22 cellular contexts compared by ENCODE assay signal in the genomic region with DNA sequence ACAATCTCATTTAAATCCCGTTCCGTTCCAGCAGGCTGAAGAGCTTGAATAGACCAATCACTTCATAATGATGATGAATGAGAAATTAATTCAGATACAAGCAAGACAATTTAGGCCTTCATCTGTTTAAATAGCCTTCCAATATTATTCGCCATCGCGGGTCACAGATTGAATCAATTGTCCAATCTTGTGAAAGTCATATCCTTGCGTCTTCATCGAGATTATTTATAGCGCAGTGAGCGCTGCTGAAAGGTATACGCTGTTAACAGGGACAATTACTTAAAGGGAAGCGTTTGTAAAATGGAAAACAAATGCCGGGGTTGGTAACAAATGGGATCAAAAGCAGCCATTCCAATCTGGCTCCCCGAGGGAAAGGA. TPM values are rescaled to one million over a fixed set of nuclear protein-coding genes. Genes with fewer than 3 reads are reported as not detected.
DNase-seq lines count a peak whose midpoint lies in the region; ATAC-seq and TF ChIP-seq lines count a peak whose summit lies in the region.
"Had no signal": no experiment of that assay in that cellular context is flagged by ENCODE, and none has a peak within 500 bp of the region (broad histone marks: within the 10 kb centered on the region; RNA-seq: fewer than 3 reads in every experiment).

No MANE protein-coding gene starts in this region.

- H3K27ac ChIP-seq in skeletal muscle tissue (ENCODE audit: low read depth, low read length) (no peak overlapping the region), foreskin keratinocyte (no peak overlapping the region)
- H3K27ac ChIP-seq in effector memory CD4-positive, alpha-beta T cell (ENCODE audit: insufficient read depth, low read length, poor library complexity, severe bottlenecking), result no peak overlapping the region
- H3K27ac ChIP-seq: colonic mucosa, KMS-11, ovary, skin epidermis, transverse colon had no signal

- H3K9ac ChIP-seq in skeletal muscle tissue (ENCODE audit: low read depth in 1 of 3, low read length in 3 of 3), result peak overlapping the region in 1 of 3 donors; percentile 25
- H3K9ac ChIP-seq: KMS-11 had no signal

- no peaks in the 10 kb centered on the region for H3K36me3 ChIP-seq in skeletal muscle tissue (ENCODE audit: control insufficient read depth in 3 of 3, insufficient read depth in 3 of 3, low read length in 3 of 3)
- H3K36me3 ChIP-seq in effector memory CD4-positive, alpha-beta T cell (ENCODE audit: control insufficient read depth, insufficient read depth, low read length), result no peaks in the 10 kb centered on the region
- H3K36me3 ChIP-seq: colonic mucosa, ovary, transverse colon had no signal

- DNase-seq in activated T-cell treated with anti-CD3 and anti-CD28 coated beads, Interleukin-2, amount 50 U/mL, for 72 hours, result no peak
- DNase-seq in activated T-cell treated with anti-CD3 and anti-CD28 coated beads for 4 hours (no peak), T-helper 17 cell (no peak), foreskin keratinocyte (no peak)
- no peak for DNase-seq in effector memory CD4-positive, alpha-beta T cell
- no peak for DNase-seq in activated CD8-positive, alpha-beta T cell treated with anti-CD3 and anti-CD28 coated beads for 36 hours
- DNase-seq: ACHN; activated CD8-positive, alpha-beta T cell treated with anti-CD3 and anti-CD28 coated beads, Interleukin-2, amount 10 ng/mL, durations not matched to agents 7 days and 5 days; aorta; CD8-positive, alpha-beta memory T cell; colonic mucosa; kidney glomerular epithelial cell; NCI-H1092; ovary; transverse colon had no signal

- peak overlapping the region; percentile 12 to 39 for H3K4me3 Mint-ChIP-seq in activated T-cell treated with anti-CD3 and anti-CD28 coated beads, Interleukin-2, amount 50 U/mL, for 72 hours
- H3K4me3 Mint-ChIP-seq in T-helper 17 cell, result peak overlapping the region; percentile 2
- H3K4me3 Mint-ChIP-seq in activated CD8-positive, alpha-beta T cell treated with anti-CD3 and anti-CD28 coated beads for 36 hours, result no peak overlapping the region
- H3K4me3 Mint-ChIP-seq: activated CD8-positive, alpha-beta T cell treated with anti-CD3 and anti-CD28 coated beads, Interleukin-2, amount 10 ng/mL, durations not matched to agents 7 days and 5 days; stimulated activated memory B cell treated with anti-CD40 and anti-IgM and Interleukin-4, amounts not matched to agents 10 μg/mL and 1 μg/mL and 100 μg/mL, for 72 hours had no signal

- H3K27me3 Mint-ChIP-seq in activated T-cell treated with anti-CD3 and anti-CD28 coated beads, Interleukin-2, amount 50 U/mL, for 72 hours (ENCODE audit: low read depth), result peaks cover 81% of the 10 kb centered on the region
- H3K27me3 Mint-ChIP-seq in T-helper 17 cell, result peaks cover 85% of the 10 kb centered on the region
- peaks cover 79% of the 10 kb centered on the region for H3K27me3 Mint-ChIP-seq in activated CD8-positive, alpha-beta T cell treated with anti-CD3 and anti-CD28 coated beads for 36 hours

- peak overlapping the region; percentile 80 for H3K27ac Mint-ChIP-seq in activated T-cell treated with anti-CD3 and anti-CD28 coated beads, Interleukin-2, amount 50 U/mL, for 72 hours
- no peak overlapping the region for H3K27ac Mint-ChIP-seq in T-helper 17 cell
- H3K27ac Mint-ChIP-seq in activated CD8-positive, alpha-beta T cell treated with anti-CD3 and anti-CD28 coated beads for 36 hours, result no peak overlapping the region
- H3K27ac Mint-ChIP-seq: activated CD8-positive, alpha-beta T cell treated with anti-CD3 and anti-CD28 coated beads, Interleukin-2, amount 10 ng/mL, durations not matched to agents 7 days and 5 days; activated T-helper 2 cell treated with anti-CD3 and anti-CD28 coated beads, Interferon-gamma antibody, Interleukin-2, Interleukin-4, amounts not matched to agents 10 μg/mL and 5 μg/mL and 100 μg/mL, durations not matched to agents 14 hours and 24 hours and 36 hours; stimulated activated memory B cell treated with anti-CD40 and anti-IgM and Interleukin-4, amounts not matched to agents 10 μg/mL and 1 μg/mL and 100 μg/mL, for 72 hours had no signal

- no peak for TF ChIP-seq CTCF in activated CD8-positive, alpha-beta T cell treated with anti-CD3 and anti-CD28 coated beads for 36 hours (IDR thresholded peaks at IDR 0.05)
- TF ChIP-seq CTCF in foreskin keratinocyte (conservative IDR thresholded peaks at IDR 0.05), result no peak

- peaks cover 16% of the 10 kb centered on the region for H3K4me1 Mint-ChIP-seq in activated T-cell treated with anti-CD3 and anti-CD28 coated beads, Interleukin-2, amount 50 U/mL, for 72 hours (ENCODE audit: low read depth)
- H3K4me1 Mint-ChIP-seq in T-helper 17 cell, result peaks cover 14% of the 10 kb centered on the region
- H3K4me1 Mint-ChIP-seq in activated CD8-positive, alpha-beta T cell treated with anti-CD3 and anti-CD28 coated beads for 36 hours (ENCODE audit: low read depth), result peaks cover 8% of the 10 kb centered on the region

- H3K36me3 Mint-ChIP-seq in activated T-cell treated with anti-CD3 and anti-CD28 coated beads, Interleukin-2, amount 50 U/mL, for 72 hours (ENCODE audit: insufficient read depth in 2 of 2), result no peaks in the 10 kb centered on the region
- no peaks in the 10 kb centered on the region for H3K36me3 Mint-ChIP-seq in T-helper 17 cell (ENCODE audit: low read depth)
- no peaks in the 10 kb centered on the region for H3K36me3 Mint-ChIP-seq in activated CD8-positive, alpha-beta T cell treated with anti-CD3 and anti-CD28 coated beads for 36 hours (ENCODE audit: low read depth)
- H3K36me3 Mint-ChIP-seq: CD8-positive, alpha-beta memory T cell; stimulated activated memory B cell treated with anti-CD40 and anti-IgM and Interleukin-4, amounts not matched to agents 10 μg/mL and 1 μg/mL and 100 μg/mL, for 72 hours had no signal

- POLR2A ChIA-PET in activated CD8-positive, alpha-beta T cell treated with anti-CD3 and anti-CD28 coated beads for 36 hours (lab: Charles Lee), result no interaction called here

- H3K9me3 ChIP-seq in T-helper 17 cell (ENCODE audit: control insufficient read depth, low read length, poor library complexity, severe bottlenecking), result no peaks in the 10 kb centered on the region
- peaks cover 4% of the 10 kb centered on the region for H3K9me3 ChIP-seq in iPS-18c (ENCODE audit: control insufficient read depth, insufficient read depth, low read length)
- H3K9me3 ChIP-seq in skeletal muscle tissue (ENCODE audit: control insufficient read depth in 3 of 3, low read length in 3 of 3), result no peaks in the 10 kb centered on the region
- H3K9me3 ChIP-seq in effector memory CD4-positive, alpha-beta T cell (ENCODE audit: control insufficient read depth, low read length), result no peaks in the 10 kb centered on the region
- H3K9me3 ChIP-seq: colonic mucosa, ovary, transverse colon had no signal

- peaks cover 72 to 84% (median 79%) of the 10 kb centered on the region in 3 donors for H3K27me3 ChIP-seq in skeletal muscle tissue (ENCODE audit: control insufficient read depth in 3 of 3, insufficient read depth in 3 of 3, low read length in 3 of 3)
- peaks cover 40% of the 10 kb centered on the region for H3K27me3 ChIP-seq in effector memory CD4-positive, alpha-beta T cell (replicated peaks; ENCODE audit: control insufficient read depth, insufficient read depth, low read length, poor library complexity, severe bottlenecking)
- peaks cover 97% of the 10 kb centered on the region for H3K27me3 ChIP-seq in foreskin keratinocyte
- H3K27me3 ChIP-seq: ovary had no signal

- intact Hi-C loops in activated CD8-positive, alpha-beta T cell treated with anti-CD3 and anti-CD28 coated beads for 36 hours (cut with micrococcal nuclease), result no loop called here

- H3K4me3 ChIP-seq in iPS-18c (ENCODE audit: insufficient read depth, low read depth, low read length) (peak overlapping the region; percentile 38), skeletal muscle tissue (ENCODE audit: low read length in 3 of 3) (peak overlapping the region; percentile 18 to 49 (median 36))
- H3K4me3 ChIP-seq in effector memory CD4-positive, alpha-beta T cell (ENCODE audit: insufficient read depth, low read depth, low read length, poor library complexity, severe bottlenecking), result no peak overlapping the region
- H3K4me3 ChIP-seq: colonic mucosa, ovary, skin epidermis had no signal

- no peak for ATAC-seq in activated T-cell treated with anti-CD3 and anti-CD28 coated beads, Interleukin-2, amount 50 U/mL, for 72 hours (replicated peaks in 1 of 2)
- no peak for ATAC-seq in T-helper 17 cell
- no peak for ATAC-seq in activated CD8-positive, alpha-beta T cell treated with anti-CD3 and anti-CD28 coated beads for 36 hours
- no peak for ATAC-seq in foreskin keratinocyte
- ATAC-seq: activated CD8-positive, alpha-beta T cell treated with anti-CD3 and anti-CD28 coated beads, Interleukin-2, amount 10 ng/mL, durations not matched to agents 7 days and 5 days; stimulated activated memory B cell treated with anti-CD40 and anti-IgM and Interleukin-4, amounts not matched to agents 10 μg/mL and 1 μg/mL and 100 μg/mL, for 72 hours had no signal

- CTCF ChIA-PET in activated CD8-positive, alpha-beta T cell treated with anti-CD3 and anti-CD28 coated beads for 36 hours (lab: Charles Lee), result interaction anchor here (1.9 kb wide), 1 partner anchor 29 kb away, joined by 4 read pairs; no protein-coding TSS in a partner anchor

- H3K9me3 Mint-ChIP-seq in activated T-cell treated with anti-CD3 and anti-CD28 coated beads, Interleukin-2, amount 50 U/mL, for 72 hours, result no peaks in the 10 kb centered on the region
- H3K9me3 Mint-ChIP-seq in activated CD8-positive, alpha-beta T cell treated with anti-CD3 and anti-CD28 coated beads for 36 hours, result no peaks in the 10 kb centered on the region
- H3K9me3 Mint-ChIP-seq: activated T-helper 2 cell treated with anti-CD3 and anti-CD28 coated beads, Interferon-gamma antibody, Interleukin-2, Interleukin-4, amounts not matched to agents 10 μg/mL and 5 μg/mL and 100 μg/mL, durations not matched to agents 14 hours and 24 hours and 36 hours; CD8-positive, alpha-beta memory T cell; stimulated activated memory B cell treated with anti-CD40 and anti-IgM and Interleukin-4, amounts not matched to agents 10 μg/mL and 1 μg/mL and 100 μg/mL, for 72 hours had no signal

- H3K4me1 ChIP-seq in skeletal muscle tissue (ENCODE audit: control insufficient read depth in 3 of 3, insufficient read depth in 3 of 3, low read length in 3 of 3) (peaks cover 2 to 10% (median 7%) of the 10 kb centered on the region in 3 donors), foreskin keratinocyte (no peaks in the 10 kb centered on the region)
- peaks cover 13% of the 10 kb centered on the region for H3K4me1 ChIP-seq in effector memory CD4-positive, alpha-beta T cell (ENCODE audit: control insufficient read depth, insufficient read depth, low read length, poor library complexity, severe bottlenecking)
- H3K4me1 ChIP-seq: colonic mucosa had no signal

RNA-seq across cellular contexts. Expression of a gene that starts 8.5 kb away (rescaled TPM):
- under 1 TPM in 1 of 2 donors, not detected in 1; 0.07 TPM for total RNA-seq in activated T-cell treated with anti-CD3 and anti-CD28 coated beads, Interleukin-2, amount 50 U/mL, for 72 hours
- total RNA-seq in T-helper 17 cell, result under 1 TPM in 1 of 2 donors, not detected in 1; 0.21 TPM
- total RNA-seq in skeletal muscle tissue, result not detected
- not detected for total RNA-seq in activated CD8-positive, alpha-beta T cell treated with anti-CD3 and anti-CD28 coated beads for 36 hours
- total RNA-seq in foreskin keratinocyte, result not detected in 2 replicates
- polyA plus RNA-seq in foreskin keratinocyte, result not detected in 2 replicates
- total RNA-seq: activated CD8-positive, alpha-beta T cell treated with anti-CD3 and anti-CD28 coated beads, Interleukin-2, amount 10 ng/mL, durations not matched to agents 7 days and 5 days; activated T-helper 2 cell treated with anti-CD3 and anti-CD28 coated beads, Interferon-gamma antibody, Interleukin-2, Interleukin-4, amounts not matched to agents 10 μg/mL and 5 μg/mL and 100 μg/mL, durations not matched to agents 14 hours and 24 hours and 36 hours; aorta; CD8-positive, alpha-beta memory T cell; epithelial cell of proximal tubule; ovary had no signal
- polyA plus RNA-seq: aorta; CD8-positive, alpha-beta memory T cell; ovary had no signal

RNA-seq across cellular contexts. Expression of a gene that starts 51.2 kb away (rescaled TPM):
- total RNA-seq in activated T-cell treated with anti-CD3 and anti-CD28 coated beads, Interleukin-2, amount 50 U/mL, for 72 hours, result not detected
- not detected for total RNA-seq in T-helper 17 cell
- 0.52 TPM for total RNA-seq in skeletal muscle tissue
- total RNA-seq in activated CD8-positive, alpha-beta T cell treated with anti-CD3 and anti-CD28 coated beads for 36 hours, result not detected
- not detected in 2 replicates for total RNA-seq in foreskin keratinocyte
- not detected in 2 replicates for polyA plus RNA-seq in foreskin keratinocyte
- total RNA-seq: activated CD8-positive, alpha-beta T cell treated with anti-CD3 and anti-CD28 coated beads, Interleukin-2, amount 10 ng/mL, durations not matched to agents 7 days and 5 days; activated T-helper 2 cell treated with anti-CD3 and anti-CD28 coated beads, Interferon-gamma antibody, Interleukin-2, Interleukin-4, amounts not matched to agents 10 μg/mL and 5 μg/mL and 100 μg/mL, durations not matched to agents 14 hours and 24 hours and 36 hours; aorta; CD8-positive, alpha-beta memory T cell; epithelial cell of proximal tubule; ovary had no signal
- polyA plus RNA-seq: CD8-positive, alpha-beta memory T cell had no signal
